In the genomic region with DNA sequence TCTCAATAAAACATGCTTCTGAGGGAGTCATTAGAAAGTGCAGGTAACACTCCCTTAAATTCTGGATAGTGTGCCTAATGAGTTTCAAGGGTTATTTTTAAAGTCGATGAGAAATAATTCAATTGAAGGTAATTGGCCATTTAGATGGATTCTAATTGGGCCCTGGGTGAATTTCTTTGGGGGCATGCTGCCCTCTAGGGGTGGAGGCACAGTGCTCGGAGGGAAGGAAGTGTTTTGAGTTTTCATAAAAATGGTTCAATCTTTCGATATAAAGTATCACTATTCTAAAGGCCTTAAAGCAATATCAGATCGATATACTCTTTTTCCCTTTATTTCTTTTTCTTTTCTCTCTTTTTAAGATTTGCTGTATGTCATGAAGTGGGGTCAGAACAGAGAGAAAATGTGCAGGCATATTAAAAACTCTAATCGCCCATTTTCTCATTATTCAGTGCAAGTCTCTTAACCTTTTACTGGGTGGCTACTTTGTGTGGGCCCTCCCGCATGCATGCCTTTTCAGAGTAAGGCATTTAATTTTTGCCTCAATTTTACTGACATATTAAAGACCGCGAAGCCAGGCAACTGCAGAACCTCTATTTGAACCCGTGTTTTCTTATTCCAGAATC, we compare ENCODE assay signal across 10 cellular contexts. TPM values are rescaled to one million over a fixed set of nuclear protein-coding genes. Genes with fewer than 3 reads are reported as not detected.
DNase-seq lines count a peak whose midpoint lies in the region; ATAC-seq, FAIRE-seq and TF ChIP-seq lines count a peak whose summit lies in the region.
"Had no signal": no experiment of that assay in that cellular context is flagged by ENCODE, and none has a peak within 500 bp of the region (broad histone marks: within the 10 kb centered on the region; RNA-seq: fewer than 3 reads in every experiment).

No MANE protein-coding gene starts in this region.

- no peak overlapping the region for H4K8ac ChIP-seq in H1 (ENCODE audit: extremely low read depth, insufficient read depth, low read length)

- no peak overlapping the region for H2AK5ac ChIP-seq in H1 (ENCODE audit: low read depth, low read length)

- peak; percentile 88 for FAIRE-seq in H1 (lab: Jason Lieb, UNC)

- no peak overlapping the region for H2BK20ac ChIP-seq in H1 (ENCODE audit: low read length)

- H3K4me2 ChIP-seq in PC-9 (no peak overlapping the region), H1 (ENCODE audit: insufficient read depth in 1 of 2, low read depth in 2 of 2, low read length in 2 of 2) (no peak overlapping the region), parathyroid adenoma (ENCODE audit: low read length) (no peak overlapping the region)
- H3K4me2 ChIP-seq: BLaER1 treated with 17β-estradiol and CSF1 and Interleukin-3, amounts not matched to agents 10 nM and 100 nM had no signal

- H3K27ac ChIP-seq in HL-60 (replicated peaks) (no peak overlapping the region), PC-9 (no peak overlapping the region), H1 (ENCODE audit: low read depth, low read length) (no peak overlapping the region), parathyroid adenoma (no peak overlapping the region)
- H3K27ac ChIP-seq: BLaER1 treated with 17β-estradiol and CSF1 and Interleukin-3, amounts not matched to agents 10 nM and 100 nM; skin epidermis had no signal

- no peak overlapping the region for H3K4ac ChIP-seq in H1 (replicated peaks; ENCODE audit: insufficient read length, low read depth, low read length)

- no peak overlapping the region for H4K5ac ChIP-seq in H1 (ENCODE audit: insufficient read length, low read depth, low read length)

- CTCF ChIA-PET in PC-9 (lab: Charles Lee), result interaction anchor here (1.0 kb wide), 1 partner anchor 91 kb away, joined by 5 read pairs; no protein-coding TSS in a partner anchor
- CTCF ChIA-PET in H1 (lab: Charles Lee; ENCODE audit: partially characterized antibody), result interaction anchor here (0.7 to 11.4 kb wide), 24 partner anchors 9 to 487 kb away, joined by 3 to 230 read pairs (median 6); a partner anchor contains a TSS
- CTCF ChIA-PET in activated CD8-positive, alpha-beta memory T cell treated with anti-CD3 and anti-CD28 coated beads, Interleukin-2, amount 10 ng/mL, durations not matched to agents 7 days and 5 days (lab: Charles Lee), result interaction anchor here (0.6 to 1.2 kb wide), 2 partner anchors 487 to 584 kb away, joined by 4 read pairs; no protein-coding TSS in a partner anchor

- no peaks in the 10 kb centered on the region for H3K79me1 ChIP-seq in H1 (ENCODE audit: low read depth, low read length)

- peaks cover 12% of the 10 kb centered on the region for H3K27me3 Mint-ChIP-seq in activated CD8-positive, alpha-beta memory T cell treated with anti-CD3 and anti-CD28 coated beads, Interleukin-2, amount 10 ng/mL, durations not matched to agents 7 days and 5 days

- H2BK15ac ChIP-seq in H1 (ENCODE audit: low read length), result no peak overlapping the region

- 72% methylated on average over 9 of the region's 9 CpGs; no CpG with 5 or more reads in 1 of the 2 experiments for WGBS in H1 (ENCODE audit: extremely low coverage in 1 of 2, insufficient coverage in 1 of 2, insufficient read length in 1 of 2, insufficient replicate concordance in 2 of 2, low coverage in 1 of 2, low lambda C conversion rate in 2 of 2, missing lambda C conversion rate in 1 of 2), 2 experiments

- no peaks in the 10 kb centered on the region for H3F3A ChIP-seq in PC-9 (ENCODE audit: insufficient read depth, low read depth)

- POLR2A ChIA-PET in PC-9 (lab: Charles Lee; ENCODE audit: unreplicated experiment), result no interaction called here
- POLR2A ChIA-PET in H1 (lab: Charles Lee; ENCODE audit: partially characterized antibody), result interaction anchor here (2.0 kb wide), 1 partner anchor 32 kb away, joined by 4 read pairs; no protein-coding TSS in a partner anchor

- TF ChIP-seq RAD21 in H1 (IDR thresholded peaks at IDR 0.05 in 1 of 2, conservative IDR thresholded peaks at IDR 0.05 in 1 of 2; ENCODE audit: low read depth in 2 of 2, low read length in 2 of 2), result peak; percentile 59 to 72

- H3K79me2 ChIP-seq in PC-9 (ENCODE audit: low read depth) (no peaks in the 10 kb centered on the region), H1 (ENCODE audit: control insufficient read depth in 1 of 2, insufficient read depth in 2 of 2, low read length in 2 of 2) (no peaks in the 10 kb centered on the region), parathyroid adenoma (no peaks in the 10 kb centered on the region)

- intact Hi-C loops in PC-9 (cut with micrococcal nuclease; ENCODE audit: unreplicated experiment), result loop anchor here (2.0 kb wide), 1 partner anchor 48 kb away; no protein-coding TSS in a partner anchor

- no peaks in the 10 kb centered on the region for H3K4me1 ChIP-seq in PC-9 (replicated peaks; ENCODE audit: insufficient read depth)
- peaks cover 0 to 6% (median 4%) of the 10 kb centered on the region in 4 experiments; a peak in 2 of 7 replicates for H3K4me1 ChIP-seq in H1 (replicated peaks in 1 of 4; ENCODE audit: control insufficient read depth in 3 of 4, insufficient read depth in 4 of 4, low read length in 3 of 4)
- no peaks in the 10 kb centered on the region for H3K4me1 ChIP-seq in parathyroid adenoma
- H3K4me1 ChIP-seq: BLaER1 treated with 17β-estradiol and CSF1 and Interleukin-3, amounts not matched to agents 10 nM and 100 nM had no signal

- H3K9me2 ChIP-seq in PC-9 (ENCODE audit: insufficient read depth), result no peaks in the 10 kb centered on the region

- TF ChIP-seq POLR2A in H1 (IDR thresholded peaks at IDR 0.05; ENCODE audit: control extremely low read depth in 1 of 2, low read depth in 2 of 2, low read length in 2 of 2), result no peak

- H3K4me3 ChIP-seq in HL-60 (replicated peaks; ENCODE audit: insufficient read depth, low read length), result no peak overlapping the region
- no peak overlapping the region for H3K4me3 ChIP-seq in PC-9
- H3K4me3 ChIP-seq in H1 (ENCODE audit: extremely low read depth in 1 of 4, insufficient read depth in 2 of 4, low read depth in 3 of 4, low read length in 4 of 4), result no peak overlapping the region
- no peak overlapping the region for H3K4me3 ChIP-seq in parathyroid adenoma (ENCODE audit: low read depth, low read length)
- H3K4me3 ChIP-seq: BLaER1 treated with 17β-estradiol and CSF1 and Interleukin-3, amounts not matched to agents 10 nM and 100 nM; skin epidermis had no signal

- no peak overlapping the region for H3K23ac ChIP-seq in H1 (ENCODE audit: insufficient read length)

- H2AFZ ChIP-seq in PC-9 (no peak overlapping the region), H1 (ENCODE audit: low read length) (no peak overlapping the region), parathyroid adenoma (no peak overlapping the region)

- BruUV-seq in PC-9 (replicated peaks; lab: Mats Ljungman, UMichigan), result no TSS peak

- TF ChIP-seq CTCF in HL-60 (IDR thresholded peaks at IDR 0.05; ENCODE audit: insufficient read depth, low read length) (peak; percentile 30), PC-9 (conservative IDR thresholded peaks at IDR 0.05) (peak; percentile 68), H1 (IDR thresholded peaks at IDR 0.05; ENCODE audit: control extremely low read depth in 1 of 3, insufficient read depth in 1 of 3, low read depth in 1 of 3, low read length in 3 of 3) (peak; percentile 63 to 73 (median 63)), parathyroid adenoma (IDR thresholded peaks at IDR 0.05) (peak; percentile 66)

- no peak overlapping the region for H3K27ac Mint-ChIP-seq in activated CD8-positive, alpha-beta memory T cell treated with anti-CD3 and anti-CD28 coated beads, Interleukin-2, amount 10 ng/mL, durations not matched to agents 7 days and 5 days

- no peak for ATAC-seq in HG03108 (IDR thresholded peaks at IDR 0.05; ENCODE audit: unreplicated experiment)
- ATAC-seq in activated CD8-positive, alpha-beta memory T cell treated with anti-CD3 and anti-CD28 coated beads, Interleukin-2, amount 10 ng/mL, durations not matched to agents 7 days and 5 days, result no peak

- no peaks in the 10 kb centered on the region for H3K4me1 Mint-ChIP-seq in activated CD8-positive, alpha-beta memory T cell treated with anti-CD3 and anti-CD28 coated beads, Interleukin-2, amount 10 ng/mL, durations not matched to agents 7 days and 5 days

- H3K9me3 ChIP-seq in PC-9 (ENCODE audit: insufficient read depth, low read depth) (no peaks in the 10 kb centered on the region), H1 (ENCODE audit: insufficient read depth in 2 of 2, low read depth in 1 of 2, low read length in 1 of 2) (no peaks in the 10 kb centered on the region), parathyroid adenoma (ENCODE audit: control insufficient read depth, low read length) (no peaks in the 10 kb centered on the region)
- H3K9me3 ChIP-seq: BLaER1 treated with 17β-estradiol and CSF1 and Interleukin-3, amounts not matched to agents 10 nM and 100 nM had no signal

- no peak overlapping the region for H2BK12ac ChIP-seq in H1 (ENCODE audit: low read depth, low read length)

- H2BK120ac ChIP-seq in H1 (replicated peaks; ENCODE audit: low read depth, low read length), result no peak overlapping the region

- H3K9ac ChIP-seq in H1 (replicated peaks in 1 of 4; ENCODE audit: extremely low read depth in 1 of 4, low read depth in 3 of 4, low read length in 3 of 4), result no peak overlapping the region
- no peak overlapping the region for H3K9ac ChIP-seq in parathyroid adenoma

- H2BK5ac ChIP-seq in H1 (ENCODE audit: low read depth, low read length), result no peak overlapping the region

- TF ChIP-seq EP300 in H1 (IDR thresholded peaks at IDR 0.05; ENCODE audit: borderline replicate concordance in 1 of 2, low read depth in 2 of 2, low read length in 2 of 2), result no peak

- H3K4me3 Mint-ChIP-seq in activated CD8-positive, alpha-beta memory T cell treated with anti-CD3 and anti-CD28 coated beads, Interleukin-2, amount 10 ng/mL, durations not matched to agents 7 days and 5 days, result no peak overlapping the region

- no peak overlapping the region for H3K14ac ChIP-seq in H1 (ENCODE audit: insufficient read length)

- no peaks in the 10 kb centered on the region for H3K23me2 ChIP-seq in H1 (ENCODE audit: low read depth, low read length)

- H3K18ac ChIP-seq in H1 (ENCODE audit: extremely low read depth, low read length), result no peak overlapping the region

- no peaks in the 10 kb centered on the region for H3K27me3 ChIP-seq in HL-60 (ENCODE audit: insufficient read depth, poor library complexity, severe bottlenecking)
- no peaks in the 10 kb centered on the region for H3K27me3 ChIP-seq in PC-9 (ENCODE audit: insufficient read depth, low read depth)
- H3K27me3 ChIP-seq in H1 (replicated peaks in 1 of 4; ENCODE audit: control insufficient read depth in 3 of 4, extremely low read depth in 1 of 4, insufficient read depth in 3 of 4, low read length in 3 of 4), result peaks cover 0 to 2% (median 0%) of the 10 kb centered on the region in 4 experiments; a peak in 2 of 7 replicates
- H3K27me3 ChIP-seq in parathyroid adenoma (ENCODE audit: control insufficient read depth, insufficient read depth, low read length), result no peaks in the 10 kb centered on the region
- H3K27me3 ChIP-seq: BLaER1 treated with 17β-estradiol and CSF1 and Interleukin-3, amounts not matched to agents 10 nM and 100 nM had no signal

- no peaks in the 10 kb centered on the region for H3K36me3 Mint-ChIP-seq in activated CD8-positive, alpha-beta memory T cell treated with anti-CD3 and anti-CD28 coated beads, Interleukin-2, amount 10 ng/mL, durations not matched to agents 7 days and 5 days

- H3K9me3 Mint-ChIP-seq in activated CD8-positive, alpha-beta memory T cell treated with anti-CD3 and anti-CD28 coated beads, Interleukin-2, amount 10 ng/mL, durations not matched to agents 7 days and 5 days (ENCODE audit: low read depth), result no peaks in the 10 kb centered on the region

- no peak overlapping the region for H4K91ac ChIP-seq in H1 (replicated peaks; ENCODE audit: insufficient read length, low read length)

- DNase-seq in DMS53 (lab: John Stamatoyannopoulos, UW) (peak; percentile 4), DMS53 treated with DMSO at 0.1 percent for 48 hours (lab: John Stamatoyannopoulos, UW; ENCODE audit: unreplicated experiment) (no peak), HL-60 (ENCODE audit: low read depth in 1 of 2, low spot score in 1 of 2) (peak in 1 of 2 experiments; percentile 18), PC-9 (peak in 1 of 2 experiments; percentile 9), H1 (ENCODE audit: low read depth in 1 of 2, low spot score in 2 of 2) (peak in 1 of 2 experiments; percentile 65)
- no peak for DNase-seq in activated CD8-positive, alpha-beta memory T cell treated with anti-CD3 and anti-CD28 coated beads, Interleukin-2, amount 10 ng/mL, durations not matched to agents 7 days and 5 days

- H3K36me3 ChIP-seq in PC-9 (ENCODE audit: low read depth) (no peaks in the 10 kb centered on the region), H1 (ENCODE audit: control insufficient read depth in 2 of 4, insufficient read depth in 4 of 4, low read length in 3 of 4) (no peaks in the 10 kb centered on the region), parathyroid adenoma (ENCODE audit: control insufficient read depth, insufficient read depth, low read length) (no peaks in the 10 kb centered on the region)
- H3K36me3 ChIP-seq: BLaER1 treated with 17β-estradiol and CSF1 and Interleukin-3, amounts not matched to agents 10 nM and 100 nM had no signal

- H4K20me1 ChIP-seq in PC-9 (ENCODE audit: insufficient read depth) (no peaks in the 10 kb centered on the region), H1 (replicated peaks in 1 of 2; ENCODE audit: control insufficient read depth in 1 of 2, insufficient read depth in 2 of 2, low read length in 2 of 2) (no peaks in the 10 kb centered on the region)
- H4K20me1 ChIP-seq: BLaER1 treated with 17β-estradiol and CSF1 and Interleukin-3, amounts not matched to agents 10 nM and 100 nM had no signal

- H3K56ac ChIP-seq in H1 (replicated peaks; ENCODE audit: insufficient read length, low read depth, low read length), result no peak overlapping the region

RNA-seq across cellular contexts. Expression of a gene that starts 25.5 kb away (rescaled TPM):
- 1.1 and 2.9 TPM in 2 replicates for total RNA-seq in PC-9 (2021)
- total RNA-seq in H1 (2021; fragmentation: NEBNext Ultra II Directional; extraction: Animal tissue kit (Norgen Biotek cat#: 25700)), result not detected in 2 replicates
- not detected in 2 replicates for polyA plus RNA-seq in H1 (2011; rRNA removed)
- polyA plus RNA-seq in H1 (2011; cell fraction: cytosol; rRNA removed), result not detected
- polyA plus RNA-seq in H1 (2011; cell fraction: nucleus; rRNA removed), result not detected
- not detected in 4 replicates for polyA plus RNA-seq in H1 (2012, experiment 1 of 2)
- not detected for polyA plus RNA-seq in H1 (2012, experiment 2 of 2)
- polyA plus RNA-seq in H1 (2013, experiment 1 of 2), result 0.12 TPM
- polyA plus RNA-seq in H1 (2013, experiment 2 of 2), result 0.13 TPM
- not detected in 2 replicates for polyA minus RNA-seq in H1 (2011; rRNA and poly(A)+ RNA removed)
- polyA minus RNA-seq in H1 (2011; cell fraction: cytosol; rRNA and poly(A)+ RNA removed), result not detected
- not detected for polyA minus RNA-seq in H1 (2011; cell fraction: nucleus; rRNA and poly(A)+ RNA removed)
- not detected for total RNA-seq in activated CD8-positive, alpha-beta memory T cell treated with anti-CD3 and anti-CD28 coated beads, Interleukin-2, amount 10 ng/mL, durations not matched to agents 7 days and 5 days

RNA-seq across cellular contexts. Expression of a gene that starts 36.9 kb away (rescaled TPM):
- not detected in 2 replicates for total RNA-seq in PC-9 (2021)
- not detected in 2 replicates for total RNA-seq in H1 (2021; fragmentation: NEBNext Ultra II Directional; extraction: Animal tissue kit (Norgen Biotek cat#: 25700))
- not detected in 2 replicates for polyA plus RNA-seq in H1 (2011; rRNA removed)
- not detected for polyA plus RNA-seq in H1 (2011; cell fraction: cytosol; rRNA removed)
- not detected for polyA plus RNA-seq in H1 (2011; cell fraction: nucleus; rRNA removed)
- not detected in 4 replicates for polyA plus RNA-seq in H1 (2012, experiment 1 of 2)
- not detected for polyA plus RNA-seq in H1 (2012, experiment 2 of 2)
- polyA plus RNA-seq in H1 (2013, experiment 1 of 2), result not detected
- not detected for polyA plus RNA-seq in H1 (2013, experiment 2 of 2)
- polyA minus RNA-seq in H1 (2011; rRNA and poly(A)+ RNA removed), result not detected in 2 replicates
- not detected for polyA minus RNA-seq in H1 (2011; cell fraction: cytosol; rRNA and poly(A)+ RNA removed)
- not detected for polyA minus RNA-seq in H1 (2011; cell fraction: nucleus; rRNA and poly(A)+ RNA removed)
- not detected for total RNA-seq in activated CD8-positive, alpha-beta memory T cell treated with anti-CD3 and anti-CD28 coated beads, Interleukin-2, amount 10 ng/mL, durations not matched to agents 7 days and 5 days
